Comparison of ENCODE assay signal across 8 cellular contexts in genomic region chr1:198657550-198658064, GRCh38. TPM values are rescaled to one million over a fixed set of nuclear protein-coding genes. Genes with fewer than 3 reads are reported as not detected.
DNase-seq lines count a peak whose midpoint lies in the region; ATAC-seq and TF ChIP-seq lines count a peak whose summit lies in the region.

No MANE protein-coding gene starts in this region.

- H3K9me3 ChIP-seq in right lobe of liver (no peaks in the 10 kb centered on the region), HAP-1 (no peaks in the 10 kb centered on the region)

- peaks cover 58% of the 10 kb centered on the region for H3K36me3 Mint-ChIP-seq in activated CD4-positive, alpha-beta memory T cell treated with anti-CD3 and anti-CD28 coated beads, Interleukin-2, amount 10 ng/mL, durations not matched to agents 7 days and 5 days (ENCODE audit: low read depth)

- no peaks in the 10 kb centered on the region for H3K9me3 Mint-ChIP-seq in activated CD4-positive, alpha-beta memory T cell treated with anti-CD3 and anti-CD28 coated beads, Interleukin-2, amount 10 ng/mL, durations not matched to agents 7 days and 5 days

- ATAC-seq in GM21447 (IDR thresholded peaks at IDR 0.05; ENCODE audit: unreplicated experiment) (peak; percentile 52), right lobe of liver (peak in 3 of 4 donors; percentile 27 to 55 (median 39))

- H3K4me3 ChIP-seq in right lobe of liver = no peak overlapping the region
- H3K4me3 ChIP-seq in HAP-1 = no peak overlapping the region

- TF ChIP-seq CTCF in right lobe of liver (IDR thresholded peaks at IDR 0.05) = no peak

- in situ Hi-C loops in Caki2 (cut with HindIII; ENCODE audit: low pct_unique_long_range_greater_than_20kb, low sequenced_read_pairs) (no loop called here), KBM-7 (cut with MboI; ENCODE audit: low pct_unique_long_range_greater_than_20kb, low sequenced_read_pairs) (no loop called here), HAP-1 (cut with MboI; ENCODE audit: low sequenced_read_pairs) (no loop called here)

- H3K27me3 ChIP-seq in right lobe of liver (no peaks in the 10 kb centered on the region), HAP-1 (ENCODE audit: low read depth) (no peaks in the 10 kb centered on the region)

- CTCF ChIA-PET in activated CD4-positive, alpha-beta memory T cell treated with anti-CD3 and anti-CD28 coated beads, Interleukin-2, amount 10 ng/mL, durations not matched to agents 7 days and 5 days (lab: Charles Lee) = interaction anchor here (0.6 to 1.5 kb wide), 5 partner anchors 12 to 352 kb away, joined by 3 to 6 read pairs (median 5); no protein-coding TSS in a partner anchor

- no peaks in the 10 kb centered on the region for H3K27me3 Mint-ChIP-seq in activated CD4-positive, alpha-beta memory T cell treated with anti-CD3 and anti-CD28 coated beads, Interleukin-2, amount 10 ng/mL, durations not matched to agents 7 days and 5 days

- H3K36me3 ChIP-seq in right lobe of liver (no peaks in the 10 kb centered on the region), HAP-1 (replicated peaks) (no peaks in the 10 kb centered on the region)

- H3K4me3 Mint-ChIP-seq in activated CD4-positive, alpha-beta memory T cell treated with anti-CD3 and anti-CD28 coated beads, Interleukin-2, amount 10 ng/mL, durations not matched to agents 7 days and 5 days = peak overlapping the region; percentile 65

- POLR2A ChIA-PET in activated CD4-positive, alpha-beta memory T cell treated with anti-CD3 and anti-CD28 coated beads, Interleukin-2, amount 10 ng/mL, durations not matched to agents 7 days and 5 days (lab: Charles Lee) = interaction anchor here (1.2 to 10.3 kb wide), 10 partner anchors 10 to 138 kb away, joined by 3 to 228 read pairs (median 7); partner anchors contain the start of gene PTPRC

- H3K4me1 ChIP-seq in right lobe of liver = no peaks in the 10 kb centered on the region
- H3K4me1 ChIP-seq in HAP-1 = peaks cover 8% of the 10 kb centered on the region; the same call in 1 of the 2 replicates

- H3K27ac ChIP-seq in right lobe of liver = peak overlapping the region in 2 of 3 donors; percentile 19 to 47

- peaks cover 71% of the 10 kb centered on the region for H3K4me1 Mint-ChIP-seq in activated CD4-positive, alpha-beta memory T cell treated with anti-CD3 and anti-CD28 coated beads, Interleukin-2, amount 10 ng/mL, durations not matched to agents 7 days and 5 days

- H3K27ac Mint-ChIP-seq in activated CD4-positive, alpha-beta memory T cell treated with anti-CD3 and anti-CD28 coated beads, Interleukin-2, amount 10 ng/mL, durations not matched to agents 7 days and 5 days = peak overlapping the region; percentile 81

- peak; percentile 72 for DNase-seq in Caki2 (ENCODE audit: low read depth)
- peak; percentile 78 for DNase-seq in KBM-7
- no peak for DNase-seq in activated CD4-positive, alpha-beta memory T cell treated with anti-CD3 and anti-CD28 coated beads, Interleukin-2, amount 10 ng/mL, durations not matched to agents 7 days and 5 days
- no peak for DNase-seq in right lobe of liver
- DNase-seq in iPS-NIHi7 (ENCODE audit: extremely low spot score) = no peak
- no peak for DNase-seq in HAP-1 (ENCODE audit: low spot score in 2 of 2)
- no peak for DNase-seq in midbrain (lab: John Stamatoyannopoulos, UW)

- no peak for TF ChIP-seq POLR2A in right lobe of liver (IDR thresholded peaks at IDR 0.05)

- intact Hi-C loops in right lobe of liver (cut with DNase I) = no loop called here

- 21% methylated on average over 3 of the region's 3 CpGs for WGBS in right lobe of liver (ENCODE audit: insufficient coverage, low coverage, low lambda C conversion rate, missing lambda C conversion rate)

RNA-seq across cellular contexts. Expression of gene PTPRC, which starts 18.8 kb away (rescaled TPM):
- not detected in 2 replicates for total RNA-seq in Caki2 (2014; rRNA removed; shearing (Covaris generic); ENCODE audit: low replicate concordance)
- total RNA-seq in activated CD4-positive, alpha-beta memory T cell treated with anti-CD3 and anti-CD28 coated beads, Interleukin-2, amount 10 ng/mL, durations not matched to agents 7 days and 5 days = 100 to 1,000 TPM; 724 to 731 TPM
- 10 to 100 TPM in 4 of 6 experiments, 1 to 10 TPM in 2; 5.1 to 55.7 (median 13.2) TPM for total RNA-seq in right lobe of liver

Comparison
In these comparisons a context has a peak if more than half of its experiments do, and no peak if none do; other contexts are left out.
1. DNase-seq: peak in Caki2 (single experiment) and KBM-7 (single experiment); none in activated CD4-positive, alpha-beta memory T cell treated with anti-CD3 and anti-CD28 coated beads, Interleukin-2, amount 10 ng/mL, durations not matched to agents 7 days and 5 days (single experiment), right lobe of liver (0 of 3), iPS-NIHi7 (single experiment), HAP-1 (0 of 2) and midbrain (single experiment).
2. RNA of gene PTPRC, which starts 18.8 kb away (total RNA-seq): 724 to 731 TPM in activated CD4-positive, alpha-beta memory T cell treated with anti-CD3 and anti-CD28 coated beads, Interleukin-2, amount 10 ng/mL, durations not matched to agents 7 days and 5 days; 5.1 to 55.7 TPM in right lobe of liver and not detected in Caki2; every median in the first group is over 10 times any median in the second.